8 cellular contexts compared by ENCODE assay signal in genomic region chr6:53335224-53335994, GRCh38. TPM values are rescaled to one million over a fixed set of nuclear protein-coding genes. Genes with fewer than 3 reads are reported as not detected.
DNase-seq lines count a peak whose midpoint lies in the region; ATAC-seq and TF ChIP-seq lines count a peak whose summit lies in the region.

No MANE protein-coding gene starts in this region.

- peaks cover 2% of the 10 kb centered on the region for H3K9me3 Mint-ChIP-seq in activated naive CD8-positive, alpha-beta T cell treated with anti-CD3 and anti-CD28 coated beads, Interleukin-2, amount 10 ng/mL, durations not matched to agents 7 days and 5 days

- H3K27me3 ChIP-seq in SU-DHL-6 (ENCODE audit: low read length) (no peaks in the 10 kb centered on the region), spleen (replicated peaks in 1 of 7) (no peaks in the 10 kb centered on the region), osteoblast (ENCODE audit: insufficient read depth, low read length) (no peaks in the 10 kb centered on the region), PC-9 (ENCODE audit: insufficient read depth, low read depth) (no peaks in the 10 kb centered on the region)

- no peaks in the 10 kb centered on the region for H3K9me2 ChIP-seq in SU-DHL-6 (replicated peaks; ENCODE audit: insufficient read depth, low read length)
- no peaks in the 10 kb centered on the region for H3K9me2 ChIP-seq in PC-9 (ENCODE audit: insufficient read depth)

- intact Hi-C loops in spleen (cut with DNase I; ENCODE audit: low total_unique reads) (no loop called here), PC-9 (cut with micrococcal nuclease; ENCODE audit: unreplicated experiment) (no loop called here)

- WGBS in spleen, 5 donors = 13 to 22% (median 18%) methylated on average over 12 of the region's 12 CpGs

- H3K4me3 Mint-ChIP-seq in activated naive CD8-positive, alpha-beta T cell treated with anti-CD3 and anti-CD28 coated beads, Interleukin-2, amount 10 ng/mL, durations not matched to agents 7 days and 5 days = peak overlapping the region; percentile 83

- peaks cover 21% of the 10 kb centered on the region for H3K36me3 Mint-ChIP-seq in activated naive CD8-positive, alpha-beta T cell treated with anti-CD3 and anti-CD28 coated beads, Interleukin-2, amount 10 ng/mL, durations not matched to agents 7 days and 5 days

- peaks cover 49 to 100% (median 84%) of the 10 kb centered on the region in 6 donors for H3K4me1 ChIP-seq in spleen
- H3K4me1 ChIP-seq in osteoblast (ENCODE audit: insufficient read depth, low read length) = no peaks in the 10 kb centered on the region
- no peaks in the 10 kb centered on the region for H3K4me1 ChIP-seq in PC-9 (replicated peaks; ENCODE audit: insufficient read depth)

- peak overlapping the region; percentile 80 for H3K4me2 ChIP-seq in SU-DHL-6 (ENCODE audit: low read depth, low read length, poor library complexity, severe bottlenecking)
- H3K4me2 ChIP-seq in osteoblast (ENCODE audit: insufficient read depth, low read length) = no peak overlapping the region
- H3K4me2 ChIP-seq in PC-9 = no peak overlapping the region

- peaks cover 100% of the 10 kb centered on the region for H3K79me2 ChIP-seq in SU-DHL-6 (ENCODE audit: insufficient read depth, low read length)
- peaks cover 92% of the 10 kb centered on the region for H3K79me2 ChIP-seq in osteoblast (ENCODE audit: insufficient read depth, low read length)
- H3K79me2 ChIP-seq in PC-9 (ENCODE audit: low read depth) = peaks cover 94% of the 10 kb centered on the region

- H2AFZ ChIP-seq in SU-DHL-6 (ENCODE audit: low read depth, low read length, severe bottlenecking) = no peak overlapping the region
- no peak overlapping the region for H2AFZ ChIP-seq in osteoblast (ENCODE audit: low read length)
- H2AFZ ChIP-seq in PC-9 = no peak overlapping the region

- H3K36me3 ChIP-seq in SU-DHL-6 (ENCODE audit: low read length) (peaks cover 22% of the 10 kb centered on the region), spleen (peaks cover 0 to 32% (median 0%) of the 10 kb centered on the region in 6 donors), osteoblast (ENCODE audit: insufficient read depth, low read length) (no peaks in the 10 kb centered on the region), PC-9 (ENCODE audit: low read depth) (0 out of 2 replicates have a peak, but pooled peaks cover 3% of the 10 kb centered on the region)

- TF ChIP-seq CTCF in SU-DHL-6 (IDR thresholded peaks at IDR 0.05; ENCODE audit: insufficient read depth, low read length, poor library complexity, severe bottlenecking) = no peak
- TF ChIP-seq CTCF in spleen (IDR thresholded peaks at IDR 0.05 in 8 of 11, conservative IDR thresholded peaks at IDR 0.05 in 3 of 11) = no peak
- TF ChIP-seq CTCF in osteoblast (IDR thresholded peaks at IDR 0.05; ENCODE audit: extremely low read depth, low read depth, low read length) = no peak
- no peak for TF ChIP-seq CTCF in PC-9 (conservative IDR thresholded peaks at IDR 0.05)

- BruUV-seq in PC-9 (replicated peaks; lab: Mats Ljungman, UMichigan) = no TSS peak

- peak; percentile 82 for ATAC-seq in HG02852 (IDR thresholded peaks at IDR 0.05; ENCODE audit: unreplicated experiment)
- ATAC-seq in activated naive CD8-positive, alpha-beta T cell treated with anti-CD3 and anti-CD28 coated beads, Interleukin-2, amount 10 ng/mL, durations not matched to agents 7 days and 5 days (ENCODE audit: low read depth) = peak; percentile 80

- H3K27ac ChIP-seq in SU-DHL-6 (ENCODE audit: low read depth, low read length) (peak overlapping the region; percentile 84), spleen (peak overlapping the region; percentile 39 to 95 (median 90)), osteoblast (ENCODE audit: low read depth, low read length) (no peak overlapping the region), PC-9 (no peak overlapping the region)

- no peaks in the 10 kb centered on the region for H3K9me3 ChIP-seq in SU-DHL-6 (ENCODE audit: insufficient read depth, low read length)
- H3K9me3 ChIP-seq in spleen = no peaks in the 10 kb centered on the region
- H3K9me3 ChIP-seq in osteoblast (ENCODE audit: low read depth, low read length) = no peaks in the 10 kb centered on the region
- no peaks in the 10 kb centered on the region for H3K9me3 ChIP-seq in PC-9 (ENCODE audit: insufficient read depth, low read depth)

- peaks cover 32% of the 10 kb centered on the region for H3F3A ChIP-seq in SU-DHL-6 (ENCODE audit: insufficient read depth)
- H3F3A ChIP-seq in PC-9 (ENCODE audit: insufficient read depth, low read depth) = no peaks in the 10 kb centered on the region

- no peaks in the 10 kb centered on the region for H3K27me3 Mint-ChIP-seq in activated naive CD8-positive, alpha-beta T cell treated with anti-CD3 and anti-CD28 coated beads, Interleukin-2, amount 10 ng/mL, durations not matched to agents 7 days and 5 days

- CTCF ChIA-PET in PC-9 (lab: Charles Lee) = no interaction called here

- TF ChIP-seq POLR2A in GM18526 (IDR thresholded peaks at IDR 0.05; ENCODE audit: extremely low read depth, insufficient read length) (peak; percentile 11), spleen (IDR thresholded peaks at IDR 0.05) (peak in 1 of 3 donors; percentile 2)

- peak overlapping the region; percentile 93 for H3K27ac Mint-ChIP-seq in activated naive CD8-positive, alpha-beta T cell treated with anti-CD3 and anti-CD28 coated beads, Interleukin-2, amount 10 ng/mL, durations not matched to agents 7 days and 5 days

- H3K4me3 ChIP-seq in SU-DHL-6 (ENCODE audit: insufficient read depth, low read length, poor library complexity, severe bottlenecking) = peak overlapping the region; percentile 33
- H3K4me3 ChIP-seq in spleen = peak overlapping the region in 7 of 8 donors; percentile 13 to 66 (median 28)
- no peak overlapping the region for H3K4me3 ChIP-seq in osteoblast (ENCODE audit: insufficient read depth, low read length)
- H3K4me3 ChIP-seq in PC-9 = no peak overlapping the region

- H4K20me1 ChIP-seq in SU-DHL-6 (ENCODE audit: low read depth, low read length) (peaks cover 42% of the 10 kb centered on the region), osteoblast (ENCODE audit: insufficient read depth, low read length) (peaks cover 9% of the 10 kb centered on the region), PC-9 (ENCODE audit: insufficient read depth) (no peaks in the 10 kb centered on the region; the same call in 1 of the 2 replicates)

- H3K4me1 Mint-ChIP-seq in activated naive CD8-positive, alpha-beta T cell treated with anti-CD3 and anti-CD28 coated beads, Interleukin-2, amount 10 ng/mL, durations not matched to agents 7 days and 5 days = peaks cover 59% of the 10 kb centered on the region

- H3K9ac ChIP-seq in SU-DHL-6 (ENCODE audit: low read length) = peak overlapping the region; percentile 38

- DNase-seq in activated naive CD8-positive, alpha-beta T cell treated with anti-CD3 and anti-CD28 coated beads, Interleukin-2, amount 10 ng/mL, durations not matched to agents 7 days and 5 days = peak; percentile 62
- DNase-seq in spleen (peak; percentile 87), osteoblast (ENCODE audit: insufficient read length, low spot score, missing footprints) (no peak), NCI-H2196 (lab: John Stamatoyannopoulos, UW; ENCODE audit: unreplicated experiment) (no peak), PC-9 (no peak)

- POLR2A ChIA-PET in activated naive CD8-positive, alpha-beta T cell treated with anti-CD3 and anti-CD28 coated beads, Interleukin-2, amount 10 ng/mL, durations not matched to agents 7 days and 5 days (lab: Charles Lee) = interaction anchor here (2.3 to 4.4 kb wide), 3 partner anchors 9 to 25 kb away, joined by 12 to 39 read pairs (median 15); partner anchors contain the start of gene ELOVL5
- POLR2A ChIA-PET in PC-9 (lab: Charles Lee; ENCODE audit: unreplicated experiment) = no interaction called here

RNA-seq across cellular contexts. Expression of gene ELOVL5, which starts 13.3 kb away (rescaled TPM):
- total RNA-seq in activated naive CD8-positive, alpha-beta T cell treated with anti-CD3 and anti-CD28 coated beads, Interleukin-2, amount 10 ng/mL, durations not matched to agents 7 days and 5 days = 100 to 1,000 TPM; 101 to 110 TPM
- 100 to 1,000 TPM in 2 of 7 donors, 10 to 100 TPM in 5; 89.3 to 113 (median 93.9) TPM for total RNA-seq in spleen
- 10 to 100 TPM; 48.8 to 65.8 (median 56.6) TPM for polyA plus RNA-seq in spleen
- total RNA-seq in osteoblast = 75.3 and 76.6 TPM in 2 replicates
- 71.3 and 108 TPM in 2 replicates for total RNA-seq in PC-9 (2021)

Comparison
In these comparisons a context has a peak if more than half of its experiments do, and no peak if none do; other contexts are left out.
1. H3K27ac ChIP-seq: peak in SU-DHL-6 (single experiment) and spleen (8 of 8); none in osteoblast (single experiment) and PC-9 (single experiment).
2. H3K4me3 ChIP-seq: peak in SU-DHL-6 (single experiment) and spleen (7 of 8); none in osteoblast (single experiment) and PC-9 (single experiment).
3. DNase-seq: peak in activated naive CD8-positive, alpha-beta T cell treated with anti-CD3 and anti-CD28 coated beads, Interleukin-2, amount 10 ng/mL, durations not matched to agents 7 days and 5 days (single experiment) and spleen (single experiment); none in osteoblast (single experiment), NCI-H2196 (single experiment) and PC-9 (0 of 2).